ENCODE assay signal across 9 cellular contexts in the genomic region with DNA sequence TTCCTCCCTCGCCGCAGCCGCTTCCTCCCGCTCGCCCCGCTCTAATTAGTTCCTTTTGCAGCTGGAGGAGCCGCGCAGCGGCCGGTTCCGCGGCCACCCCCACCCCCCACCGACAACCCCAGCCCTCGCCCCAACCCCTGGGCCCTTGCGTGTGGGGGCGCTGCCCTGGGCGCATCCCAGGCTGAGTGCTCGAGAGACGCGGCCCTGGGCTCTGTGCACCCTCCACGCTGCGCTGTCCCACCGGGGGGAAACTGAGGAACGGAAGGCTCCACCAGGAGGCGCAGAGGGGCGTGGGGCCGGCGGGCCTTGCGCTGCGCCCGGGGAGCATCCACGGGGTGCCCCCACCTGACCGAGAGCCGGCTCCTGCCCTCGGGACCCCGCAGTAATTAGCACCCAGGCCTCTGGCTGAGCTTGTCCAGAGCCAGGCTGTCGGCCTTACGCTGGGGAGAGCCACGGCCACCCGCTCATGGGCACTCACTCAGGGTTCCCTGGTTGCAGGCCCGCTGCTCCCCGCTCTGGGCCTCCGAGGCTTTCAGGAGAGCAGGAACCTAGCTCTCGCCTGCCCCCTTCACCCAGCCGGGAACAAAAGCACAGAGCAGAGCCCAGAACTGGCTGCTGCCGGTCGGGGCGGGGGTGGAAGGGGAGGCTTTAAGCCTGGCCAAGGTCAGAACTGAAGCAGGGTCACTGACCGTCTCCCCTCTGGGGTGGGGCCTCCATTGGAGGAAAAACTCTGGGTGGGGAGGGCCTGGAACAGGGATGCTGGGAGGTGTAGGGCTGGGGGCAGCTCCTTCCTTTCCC. TPM values are rescaled to one million over a fixed set of nuclear protein-coding genes. Genes with fewer than 3 reads are reported as not detected.
DNase-seq lines count a peak whose midpoint lies in the region; ATAC-seq and TF ChIP-seq lines count a peak whose summit lies in the region.
"Had no signal": no experiment of that assay in that cellular context is flagged by ENCODE, and none has a peak within 500 bp of the region (broad histone marks: within the 10 kb centered on the region; RNA-seq: fewer than 3 reads in every experiment).

No MANE protein-coding gene starts in this region.

- WGBS in adipose tissue, 3 donors = 1% methylated on average over 40 to 49 of the region's 49 CpGs

- H3K4me1 ChIP-seq in Peyer's patch (peaks cover 0 to 38% (median 13%) of the 10 kb centered on the region in 4 donors), neutrophil (ENCODE audit: control insufficient read depth in 1 of 2, insufficient read depth in 1 of 2, low read depth in 1 of 2, low read length in 1 of 2) (peaks cover 14 to 19% of the 10 kb centered on the region in 2 experiments)

- TF ChIP-seq CTCF in Peyer's patch (IDR thresholded peaks at IDR 0.05) (peak in 4 of 6 experiments; percentile 46 to 55 (median 50)), neutrophil (IDR thresholded peaks at IDR 0.05) (no peak)

- H3K9me3 ChIP-seq in Peyer's patch (no peaks in the 10 kb centered on the region), neutrophil (no peaks in the 10 kb centered on the region)

- H3K4me3 ChIP-seq in Peyer's patch (peak overlapping the region; percentile 19 to 51 (median 51)), neutrophil (ENCODE audit: low read depth in 1 of 2, low read length in 1 of 2) (peak overlapping the region; percentile 45 to 59)

- peak; percentile 80 for ATAC-seq in Right ventricle myocardium inferior

- H3K27me3 ChIP-seq in Peyer's patch (no peaks in the 10 kb centered on the region), neutrophil (peaks cover 37% of the 10 kb centered on the region)

- H3K27ac ChIP-seq in Peyer's patch = peak overlapping the region; percentile 25 to 85 (median 73)
- peak overlapping the region; percentile 40 for H3K27ac ChIP-seq in adipose tissue (ENCODE audit: low read depth, low read length)
- H3K27ac ChIP-seq in neutrophil = no peak overlapping the region
- H3K27ac ChIP-seq: C4-2B had no signal

- no peaks in the 10 kb centered on the region for H3K36me3 ChIP-seq in Peyer's patch
- no peaks in the 10 kb centered on the region for H3K36me3 ChIP-seq in neutrophil

- intact Hi-C loops in Right ventricle myocardium inferior (cut with DNase I) = loop anchor here (1.0 to 10.0 kb wide), 3 partner anchors 19 to 213 kb away; partner anchors contain the start of genes ADCY9 and TFAP4

- no peak for TF ChIP-seq POLR2A in Peyer's patch (IDR thresholded peaks at IDR 0.05)

- DNase-seq in NCI-H2029 (lab: John Stamatoyannopoulos, UW) (peak; percentile 53), NCI-H2029 treated with DMSO at 0.1 percent for 48 hours (lab: John Stamatoyannopoulos, UW) (no peak), Peyer's patch (peak; percentile 53 to 79 (median 72)), Right ventricle myocardium inferior (ENCODE audit: missing footprints) (peak; percentile 87), ureter (ENCODE audit: low spot score) (peak; percentile 88), NCI-H187 (lab: John Stamatoyannopoulos, UW) (no peak)

RNA-seq across cellular contexts. Expression of gene GLIS2, which starts 12.1 kb away (rescaled TPM):
- total RNA-seq in Peyer's patch (1 to 10 TPM in 3 of 4 donors, under 1 TPM in 1; 0.35 to 3.3 (median 1.7) TPM), Right ventricle myocardium inferior (16.0 TPM), ureter (11.7 TPM)
- 10 to 100 TPM in 2 of 3 donors, 1 to 10 TPM in 1; 6.2 to 13.6 (median 11.2) TPM for polyA plus RNA-seq in adipose tissue

RNA-seq across cellular contexts. Expression of gene PAM16, which starts 23.1 kb away (rescaled TPM):
- 10 to 100 TPM; 18.2 to 61.4 (median 49.3) TPM for total RNA-seq in Peyer's patch
- 10 to 100 TPM; 57.2 to 86.6 (median 64.8) TPM for polyA plus RNA-seq in adipose tissue
- total RNA-seq in Right ventricle myocardium inferior = 73.4 TPM
- 58.6 TPM for total RNA-seq in ureter

RNA-seq across cellular contexts. Expression of gene VASN, which starts 43.7 kb away (rescaled TPM):
- total RNA-seq in Peyer's patch (10 to 100 TPM in 2 of 4 donors, 1 to 10 TPM in 2; 2.1 to 18.2 (median 8.4) TPM), Right ventricle myocardium inferior (6.4 TPM), ureter (13.4 TPM)
- 10 to 100 TPM in 2 of 3 donors, 1 to 10 TPM in 1; 6.0 to 33.9 (median 13.3) TPM for polyA plus RNA-seq in adipose tissue

RNA-seq across cellular contexts. Expression of gene TFAP4, which starts 55.2 kb away (rescaled TPM):
- total RNA-seq in Peyer's patch (10 to 100 TPM in 1 of 4 donors, 1 to 10 TPM in 3; 7.5 to 20.6 (median 8.9) TPM), Right ventricle myocardium inferior (4.4 TPM), ureter (18.1 TPM)
- 1 to 10 TPM; 5.1 to 9.4 (median 5.7) TPM for polyA plus RNA-seq in adipose tissue

Comparison
In these comparisons a context has a peak if more than half of its experiments do, and no peak if none do; other contexts are left out.
1. DNase-seq: peak in NCI-H2029 (single experiment), Peyer's patch (3 of 3), Right ventricle myocardium inferior (single experiment) and ureter (single experiment); none in NCI-H2029 treated with DMSO at 0.1 percent for 48 hours (single experiment) and NCI-H187 (0 of 2).